ENCODE assay signal across 8 cellular contexts in the genomic region with DNA sequence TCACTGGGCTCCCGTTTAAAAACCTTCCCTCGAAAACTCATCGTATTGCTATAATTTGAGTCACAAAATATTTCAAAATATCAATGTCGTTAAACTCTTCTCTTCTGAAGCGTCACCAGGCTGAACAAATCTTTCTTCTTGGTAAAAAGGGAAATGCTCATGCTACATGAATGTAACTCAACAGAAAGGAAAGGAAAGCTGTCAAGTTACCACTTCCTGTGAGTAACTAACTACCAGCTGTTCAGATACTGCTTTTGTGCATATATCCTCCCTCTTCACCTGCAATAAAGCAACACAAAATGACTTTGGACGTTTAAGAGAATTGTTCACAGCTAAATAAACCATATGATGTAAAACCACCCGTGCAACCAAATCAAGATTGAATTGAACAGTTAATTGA.
DNase-seq lines count a peak whose midpoint lies in the region; ATAC-seq and TF ChIP-seq lines count a peak whose summit lies in the region.

No MANE protein-coding gene starts in this region.

- H3K9me3 ChIP-seq in Peyer's patch (no peaks in the 10 kb centered on the region), esophagus squamous epithelium (no peaks in the 10 kb centered on the region)

- peaks cover 78% of the 10 kb centered on the region for H3K4me1 Mint-ChIP-seq in activated naive CD4-positive, alpha-beta T cell treated with anti-CD3 and anti-CD28 coated beads, Interleukin-2, amount 10 ng/mL, durations not matched to agents 7 days and 5 days

- no peaks in the 10 kb centered on the region for H3K9me3 Mint-ChIP-seq in activated naive CD4-positive, alpha-beta T cell treated with anti-CD3 and anti-CD28 coated beads, Interleukin-2, amount 10 ng/mL, durations not matched to agents 7 days and 5 days

- ATAC-seq in HG02973 (IDR thresholded peaks at IDR 0.05; ENCODE audit: unreplicated experiment), result peak; percentile 75

- intact Hi-C loops in esophagus squamous epithelium (cut with DNase I), result no loop called here
- intact Hi-C loops in dorsolateral prefrontal cortex (cut with DNase I), result no loop called here

- H3K27me3 ChIP-seq in Peyer's patch, result no peaks in the 10 kb centered on the region
- H3K27me3 ChIP-seq in esophagus squamous epithelium, result no peaks in the 10 kb centered on the region
- peaks cover 0 to 2% (median 0%) of the 10 kb centered on the region in 45 donors for H3K27me3 ChIP-seq in dorsolateral prefrontal cortex

- TF ChIP-seq POLR2A in Peyer's patch (IDR thresholded peaks at IDR 0.05) (peak; percentile 32 to 37), esophagus squamous epithelium (IDR thresholded peaks at IDR 0.05) (peak in 1 of 4 donors; percentile 73)

- WGBS in esophagus squamous epithelium, 2 donors, result 58 to 59% methylated on average over 7 of the region's 7 CpGs

- H3K36me3 Mint-ChIP-seq in activated naive CD4-positive, alpha-beta T cell treated with anti-CD3 and anti-CD28 coated beads, Interleukin-2, amount 10 ng/mL, durations not matched to agents 7 days and 5 days, result peaks cover 66% of the 10 kb centered on the region

- H3K27me3 Mint-ChIP-seq in activated naive CD4-positive, alpha-beta T cell treated with anti-CD3 and anti-CD28 coated beads, Interleukin-2, amount 10 ng/mL, durations not matched to agents 7 days and 5 days, result no peaks in the 10 kb centered on the region

- no peaks in the 10 kb centered on the region for H3K36me3 ChIP-seq in Peyer's patch
- H3K36me3 ChIP-seq in esophagus squamous epithelium, result no peaks in the 10 kb centered on the region

- H3K27ac ChIP-seq in Peyer's patch (peak overlapping the region; percentile 35 to 79 (median 55)), esophagus squamous epithelium (peak overlapping the region in 2 of 4 donors; percentile 61 to 65), caudate nucleus (ENCODE audit: low read depth, low read length) (no peak overlapping the region), dorsolateral prefrontal cortex (peak overlapping the region in 20 of 59 donors; percentile 1 to 65 (median 28))

- peak overlapping the region; percentile 88 for H3K4me3 Mint-ChIP-seq in activated naive CD4-positive, alpha-beta T cell treated with anti-CD3 and anti-CD28 coated beads, Interleukin-2, amount 10 ng/mL, durations not matched to agents 7 days and 5 days

- no peak for DNase-seq in activated naive CD4-positive, alpha-beta T cell treated with anti-CD3 and anti-CD28 coated beads, Interleukin-2, amount 10 ng/mL, durations not matched to agents 7 days and 5 days
- no peak for DNase-seq in activated naive CD4-positive, alpha-beta T cell treated with anti-CD3 and anti-CD28 coated beads, Interleukin-2, amount 50 U/mL, for 16 hours
- DNase-seq in Peyer's patch (no peak), esophagus squamous epithelium (lab: John Stamatoyannopoulos, UW) (no peak), caudate nucleus (lab: John Stamatoyannopoulos, UW) (no peak), dorsolateral prefrontal cortex (no peak), NCI-H526 treated with DMSO at 0.1 percent for 48 hours (lab: John Stamatoyannopoulos, UW) (no peak)

- peak overlapping the region; percentile 1 to 38 (median 32) for H3K4me3 ChIP-seq in Peyer's patch
- H3K4me3 ChIP-seq in esophagus squamous epithelium, result peak overlapping the region in 3 of 4 donors; percentile 2 to 46 (median 30)
- peak overlapping the region in 28 of 59 donors; percentile 1 to 47 (median 28) for H3K4me3 ChIP-seq in dorsolateral prefrontal cortex

- TF ChIP-seq CTCF in Peyer's patch (IDR thresholded peaks at IDR 0.05) (no peak), esophagus squamous epithelium (IDR thresholded peaks at IDR 0.05) (no peak), dorsolateral prefrontal cortex (IDR thresholded peaks at IDR 0.05 in 54 of 56, conservative IDR thresholded peaks at IDR 0.05 in 2 of 56; ENCODE audit: low read depth in 1 of 56, partially characterized antibody in 56 of 56) (no peak)

- CTCF ChIA-PET in activated naive CD4-positive, alpha-beta T cell treated with anti-CD3 and anti-CD28 coated beads, Interleukin-2, amount 10 ng/mL, durations not matched to agents 7 days and 5 days (lab: Charles Lee), result interaction anchor here (0.9 to 4.7 kb wide), 3 partner anchors 9 to 19 kb away, joined by 3 to 16 read pairs (median 4); no protein-coding TSS in a partner anchor

- peak overlapping the region; percentile 93 for H3K27ac Mint-ChIP-seq in activated naive CD4-positive, alpha-beta T cell treated with anti-CD3 and anti-CD28 coated beads, Interleukin-2, amount 10 ng/mL, durations not matched to agents 7 days and 5 days

- peaks cover 0 to 6% (median 4%) of the 10 kb centered on the region in 4 donors for H3K4me1 ChIP-seq in Peyer's patch
- peaks cover 0 to 6% (median 0%) of the 10 kb centered on the region in 3 donors for H3K4me1 ChIP-seq in esophagus squamous epithelium
